Comparison of ENCODE assay signal across 2 cellular contexts in the genomic region with DNA sequence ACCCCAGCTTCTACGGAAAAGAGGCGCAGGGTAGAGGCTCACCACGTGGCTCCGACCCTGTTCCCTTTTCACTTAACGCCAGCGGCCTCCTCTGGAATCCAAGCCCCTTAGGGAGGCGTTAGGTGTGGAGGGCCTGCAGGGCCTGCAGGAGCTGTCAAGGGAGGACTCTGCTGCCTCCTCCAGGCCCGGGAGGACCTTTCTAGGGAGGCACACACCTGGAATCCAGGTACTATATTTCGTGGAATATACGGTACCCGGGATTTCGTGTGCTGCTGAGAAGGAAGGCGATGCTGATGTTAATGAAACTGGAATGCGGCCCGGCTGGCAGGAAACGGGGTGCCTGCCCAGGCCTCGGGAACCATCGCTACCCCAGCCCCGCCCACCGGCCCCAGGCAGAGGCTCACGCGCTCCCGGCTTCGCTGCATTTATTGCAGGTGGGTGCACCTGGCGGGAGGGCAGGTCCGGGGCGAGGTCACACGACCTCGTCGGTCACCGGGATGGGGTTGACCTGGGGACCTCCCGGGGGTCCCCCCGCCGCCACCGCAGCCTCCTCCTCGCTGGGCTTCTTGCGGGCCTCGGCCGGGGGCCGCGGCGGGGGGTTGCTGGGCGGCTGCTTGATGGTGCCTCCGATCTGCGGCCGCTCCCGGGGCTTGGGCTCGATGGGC.
TF ChIP-seq lines count a peak whose summit lies in the region.

No MANE protein-coding gene starts in this region.

TF ChIP-seq in GM23338, 12 proteins besides CTCF, POLR2A, EP300 and RAD21 (continued from another document):
- TF ChIP-seq, protein P1, sequence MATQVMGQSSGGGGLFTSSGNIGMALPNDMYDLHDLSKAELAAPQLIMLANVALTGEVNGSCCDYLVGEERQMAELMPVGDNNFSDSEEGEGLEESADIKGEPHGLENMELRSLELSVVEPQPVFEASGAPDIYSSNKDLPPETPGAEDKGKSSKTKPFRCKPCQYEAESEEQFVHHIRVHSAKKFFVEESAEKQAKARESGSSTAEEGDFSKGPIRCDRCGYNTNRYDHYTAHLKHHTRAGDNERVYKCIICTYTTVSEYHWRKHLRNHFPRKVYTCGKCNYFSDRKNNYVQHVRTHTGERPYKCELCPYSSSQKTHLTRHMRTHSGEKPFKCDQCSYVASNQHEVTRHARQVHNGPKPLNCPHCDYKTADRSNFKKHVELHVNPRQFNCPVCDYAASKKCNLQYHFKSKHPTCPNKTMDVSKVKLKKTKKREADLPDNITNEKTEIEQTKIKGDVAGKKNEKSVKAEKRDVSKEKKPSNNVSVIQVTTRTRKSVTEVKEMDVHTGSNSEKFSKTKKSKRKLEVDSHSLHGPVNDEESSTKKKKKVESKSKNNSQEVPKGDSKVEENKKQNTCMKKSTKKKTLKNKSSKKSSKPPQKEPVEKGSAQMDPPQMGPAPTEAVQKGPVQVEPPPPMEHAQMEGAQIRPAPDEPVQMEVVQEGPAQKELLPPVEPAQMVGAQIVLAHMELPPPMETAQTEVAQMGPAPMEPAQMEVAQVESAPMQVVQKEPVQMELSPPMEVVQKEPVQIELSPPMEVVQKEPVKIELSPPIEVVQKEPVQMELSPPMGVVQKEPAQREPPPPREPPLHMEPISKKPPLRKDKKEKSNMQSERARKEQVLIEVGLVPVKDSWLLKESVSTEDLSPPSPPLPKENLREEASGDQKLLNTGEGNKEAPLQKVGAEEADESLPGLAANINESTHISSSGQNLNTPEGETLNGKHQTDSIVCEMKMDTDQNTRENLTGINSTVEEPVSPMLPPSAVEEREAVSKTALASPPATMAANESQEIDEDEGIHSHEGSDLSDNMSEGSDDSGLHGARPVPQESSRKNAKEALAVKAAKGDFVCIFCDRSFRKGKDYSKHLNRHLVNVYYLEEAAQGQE (IDR thresholded peaks at IDR 0.05; ENCODE audit: unreplicated experiment), result no peak
- TF ChIP-seq NANOG (IDR thresholded peaks at IDR 0.05; ENCODE audit: borderline replicate concordance) (no peak), JUNB (IDR thresholded peaks at IDR 0.05; ENCODE audit: unreplicated experiment) (no peak), POLR2AphosphoS5 (IDR thresholded peaks at IDR 0.05; ENCODE audit: low read depth) (no peak), CREB1 (CRISPR knock-in tag; IDR thresholded peaks at IDR 0.05; ENCODE audit: low read depth) (no peak)
- TF ChIP-seq, protein P2, sequence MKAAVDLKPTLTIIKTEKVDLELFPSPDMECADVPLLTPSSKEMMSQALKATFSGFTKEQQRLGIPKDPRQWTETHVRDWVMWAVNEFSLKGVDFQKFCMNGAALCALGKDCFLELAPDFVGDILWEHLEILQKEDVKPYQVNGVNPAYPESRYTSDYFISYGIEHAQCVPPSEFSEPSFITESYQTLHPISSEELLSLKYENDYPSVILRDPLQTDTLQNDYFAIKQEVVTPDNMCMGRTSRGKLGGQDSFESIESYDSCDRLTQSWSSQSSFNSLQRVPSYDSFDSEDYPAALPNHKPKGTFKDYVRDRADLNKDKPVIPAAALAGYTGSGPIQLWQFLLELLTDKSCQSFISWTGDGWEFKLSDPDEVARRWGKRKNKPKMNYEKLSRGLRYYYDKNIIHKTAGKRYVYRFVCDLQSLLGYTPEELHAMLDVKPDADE (IDR thresholded peaks at IDR 0.05), result no peak

TF ChIP-seq in K562, 482 proteins besides CTCF, POLR2A, EP300 and RAD21 (continued from another document):
- TF ChIP-seq POU5F1 (IDR thresholded peaks at IDR 0.05; ENCODE audit: borderline replicate concordance, low read depth, low read length, partially characterized antibody), result no peak
- no peak for TF ChIP-seq ZKSCAN8 (CRISPR knock-in tag; IDR thresholded peaks at IDR 0.05)
- no peak for TF ChIP-seq ZNF431 (CRISPR knock-in tag; IDR thresholded peaks at IDR 0.05)
- no peak for TF ChIP-seq ZNF583 (CRISPR knock-in tag; IDR thresholded peaks at IDR 0.05)
